ENCODE assay signal across 16 cellular contexts in genomic region chr22:23517804-23518380, GRCh38.
DNase-seq lines count a peak whose midpoint lies in the region; ATAC-seq and TF ChIP-seq lines count a peak whose summit lies in the region.
"Had no signal": no experiment of that assay in that cellular context is flagged by ENCODE, and none has a peak within 500 bp of the region (broad histone marks: within the 10 kb centered on the region; RNA-seq: fewer than 3 reads in every experiment).

No MANE protein-coding gene starts in this region.

- no peaks in the 10 kb centered on the region for H3K9me3 Mint-ChIP-seq in activated naive CD4-positive, alpha-beta T cell treated with anti-CD3 and anti-CD28 coated beads, Interleukin-2, amount 50 U/mL, for 24 hours
- no peaks in the 10 kb centered on the region for H3K9me3 Mint-ChIP-seq in T-helper 2 cell treated with Interferon-gamma antibody and Interleukin-4, amounts not matched to agents 5 μg/mL and 100 μg/mL, for 36 hours

- WGBS in spleen, 5 donors: 75 to 91% (median 83%) methylated on average over 4 of the region's 4 CpGs

- H3K36me3 ChIP-seq in WERI-Rb-1 (no peaks in the 10 kb centered on the region), mucosa of rectum (ENCODE audit: control insufficient read depth in 2 of 2, insufficient read depth in 2 of 2, low read length in 2 of 2) (no peaks in the 10 kb centered on the region), spleen (no peaks in the 10 kb centered on the region)
- H3K36me3 ChIP-seq: HAP-1 had no signal

- no peak overlapping the region for H3K4me3 Mint-ChIP-seq in activated naive CD4-positive, alpha-beta T cell treated with anti-CD3 and anti-CD28 coated beads, Interleukin-2, amount 50 U/mL, for 24 hours
- no peak overlapping the region for H3K4me3 Mint-ChIP-seq in T-helper 2 cell treated with Interferon-gamma antibody and Interleukin-4, amounts not matched to agents 5 μg/mL and 100 μg/mL, for 36 hours

- intact Hi-C loops in spleen (cut with DNase I; ENCODE audit: low total_unique reads): no loop called here

- no peak for DNase-seq in activated naive CD4-positive, alpha-beta T cell treated with Interleukin-2 at 50 U/mL for 16 hours
- DNase-seq in WERI-Rb-1: no peak
- DNase-seq in spleen: peak; percentile 13
- no peak for DNase-seq in T-helper 2 cell treated with Interferon-gamma antibody and Interleukin-4, amounts not matched to agents 5 μg/mL and 100 μg/mL, for 36 hours (ENCODE audit: low spot score)
- no peak for DNase-seq in medulla oblongata (ENCODE audit: extremely low spot score)
- DNase-seq: 8988T, COR-L47, NCI-H1105, NCI-H187, NCI-H2227 treated with DMSO at 0.1 percent for 48 hours, NCI-H524 treated with DMSO at 0.1 percent for 48 hours had no signal

- peak overlapping the region; percentile 3 for H3K27ac Mint-ChIP-seq in activated naive CD4-positive, alpha-beta T cell treated with anti-CD3 and anti-CD28 coated beads, Interleukin-2, amount 50 U/mL, for 24 hours
- H3K27ac Mint-ChIP-seq in T-helper 2 cell treated with Interferon-gamma antibody and Interleukin-4, amounts not matched to agents 5 μg/mL and 100 μg/mL, for 36 hours: no peak overlapping the region

- no peak overlapping the region for H3K9ac ChIP-seq in mucosa of rectum (ENCODE audit: low read depth in 1 of 2, low read length in 2 of 2)
- H3K9ac ChIP-seq: GM23248 had no signal

- H3K27ac ChIP-seq in WERI-Rb-1 (peak overlapping the region; percentile 100), mucosa of rectum (ENCODE audit: low read depth in 2 of 2, low read length in 2 of 2) (peak overlapping the region; percentile 5 to 71), spleen (no peak overlapping the region)
- H3K27ac ChIP-seq: GM23248 had no signal

- H3K4me3 ChIP-seq in WERI-Rb-1 (ENCODE audit: low read depth, low read length) (peak overlapping the region; percentile 30; the same call in 1 of the 2 replicates), mucosa of rectum (ENCODE audit: low read length in 2 of 2) (no peak overlapping the region), spleen (no peak overlapping the region)
- H3K4me3 ChIP-seq: GM23248, HAP-1 had no signal

- peaks cover 17% of the 10 kb centered on the region for H3K27me3 Mint-ChIP-seq in activated naive CD4-positive, alpha-beta T cell treated with anti-CD3 and anti-CD28 coated beads, Interleukin-2, amount 50 U/mL, for 24 hours
- H3K27me3 Mint-ChIP-seq in T-helper 2 cell treated with Interferon-gamma antibody and Interleukin-4, amounts not matched to agents 5 μg/mL and 100 μg/mL, for 36 hours (ENCODE audit: low read depth): peaks cover 18% of the 10 kb centered on the region

- no peaks in the 10 kb centered on the region for H3K36me3 Mint-ChIP-seq in activated naive CD4-positive, alpha-beta T cell treated with anti-CD3 and anti-CD28 coated beads, Interleukin-2, amount 50 U/mL, for 24 hours
- no peaks in the 10 kb centered on the region for H3K36me3 Mint-ChIP-seq in T-helper 2 cell treated with Interferon-gamma antibody and Interleukin-4, amounts not matched to agents 5 μg/mL and 100 μg/mL, for 36 hours (ENCODE audit: low read depth)

- no peak for ATAC-seq in HG03159 (IDR thresholded peaks at IDR 0.05; ENCODE audit: unreplicated experiment)

- H3K9me3 ChIP-seq in WERI-Rb-1 (ENCODE audit: severe bottlenecking) (no peaks in the 10 kb centered on the region), mucosa of rectum (ENCODE audit: control insufficient read depth in 2 of 2, low read length in 2 of 2) (no peaks in the 10 kb centered on the region), spleen (no peaks in the 10 kb centered on the region)
- H3K9me3 ChIP-seq: HAP-1 had no signal

- TF ChIP-seq CTCF in WERI-Rb-1 (IDR thresholded peaks at IDR 0.05; ENCODE audit: low read depth, low read length) (no peak), spleen (IDR thresholded peaks at IDR 0.05 in 8 of 11, conservative IDR thresholded peaks at IDR 0.05 in 3 of 11) (no peak)

- TF ChIP-seq POLR2A in spleen (IDR thresholded peaks at IDR 0.05): no peak

- peaks cover 25% of the 10 kb centered on the region in 2 donors for H3K4me1 ChIP-seq in mucosa of rectum (ENCODE audit: control insufficient read depth in 2 of 2, insufficient read depth in 2 of 2, low read length in 2 of 2)
- H3K4me1 ChIP-seq in spleen: peaks cover 3 to 38% (median 28%) of the 10 kb centered on the region in 6 donors

- no peaks in the 10 kb centered on the region for H3K27me3 ChIP-seq in WERI-Rb-1 (ENCODE audit: insufficient read depth, low read depth, severe bottlenecking)
- H3K27me3 ChIP-seq in mucosa of rectum (ENCODE audit: control insufficient read depth in 2 of 2, insufficient read depth in 2 of 2, low read length in 2 of 2): no peaks in the 10 kb centered on the region
- peaks cover 0 to 32% (median 17%) of the 10 kb centered on the region in 7 donors for H3K27me3 ChIP-seq in spleen (replicated peaks in 1 of 7)

- H3K4me1 Mint-ChIP-seq in activated naive CD4-positive, alpha-beta T cell treated with anti-CD3 and anti-CD28 coated beads, Interleukin-2, amount 50 U/mL, for 24 hours: peaks cover 4% of the 10 kb centered on the region
- peaks cover 3% of the 10 kb centered on the region for H3K4me1 Mint-ChIP-seq in T-helper 2 cell treated with Interferon-gamma antibody and Interleukin-4, amounts not matched to agents 5 μg/mL and 100 μg/mL, for 36 hours (ENCODE audit: low read depth)

Comparison
In these comparisons a context has a peak if more than half of its experiments do, and no peak if none do; other contexts are left out.
1. H3K27ac ChIP-seq: peak in WERI-Rb-1 (single experiment) and mucosa of rectum (2 of 2); none in spleen (0 of 8).